ENCODE assay signal across 23 cellular contexts in genomic region chr1:147272042-147272441, GRCh38. TPM values are rescaled to one million over a fixed set of nuclear protein-coding genes. Genes with fewer than 3 reads are reported as not detected.
"Had no signal": no experiment of that assay in that cellular context is flagged by ENCODE, and none has a peak within 500 bp of the region (broad histone marks: within the 10 kb centered on the region; RNA-seq: fewer than 3 reads in every experiment).

No MANE protein-coding gene starts in this region.

- H3K27ac ChIP-seq: body of pancreas, colonic mucosa had no signal

- ATAC-seq: activated CD8-positive, alpha-beta T cell treated with anti-CD3 and anti-CD28 coated beads for 36 hours; activated T-helper 17 cell treated with anti-CD3 and anti-CD28 coated beads, Interleukin-2, amount 50 U/mL, for 72 hours; body of pancreas; gastrocnemius medialis; stimulated activated naive CD8-positive, alpha-beta T cell treated with anti-CD3 and anti-CD28 coated beads, Interleukin-15, Interleukin-2, amounts not matched to agents 100 U/mL and 50 U/mL, for 24 hours had no signal

- H3K36me3 ChIP-seq: colonic mucosa had no signal

- H3K27me3 Mint-ChIP-seq: activated CD8-positive, alpha-beta T cell treated with anti-CD3 and anti-CD28 coated beads for 36 hours; activated naive CD8-positive, alpha-beta T cell treated with anti-CD3 and anti-CD28 coated beads, Interleukin-2, amount 10 ng/mL, durations not matched to agents 7 days and 5 days; activated T-helper 17 cell treated with anti-CD3 and anti-CD28 coated beads, Interleukin-2, amount 50 U/mL, for 72 hours; progenitor cell of endocrine pancreas had no signal

- H3K27ac Mint-ChIP-seq: activated CD8-positive, alpha-beta T cell treated with anti-CD3 and anti-CD28 coated beads for 36 hours; activated naive CD8-positive, alpha-beta T cell treated with anti-CD3 and anti-CD28 coated beads, Interleukin-2, amount 10 ng/mL, durations not matched to agents 7 days and 5 days; activated T-helper 17 cell treated with anti-CD3 and anti-CD28 coated beads, Interleukin-2, amount 50 U/mL, for 72 hours; endodermal cell; progenitor cell of endocrine pancreas had no signal

- DNase-seq: activated CD4-positive, alpha-beta T cell treated with anti-CD3 and anti-CD28 coated beads for 48 hours; activated CD4-positive, CD25-positive, alpha-beta regulatory T cell; activated CD8-positive, alpha-beta T cell treated with anti-CD3 and anti-CD28 coated beads for 36 hours; activated naive CD4-positive, alpha-beta T cell treated with Interleukin-2 at 50 U/mL for 16 hours; activated naive CD8-positive, alpha-beta T cell treated with anti-CD3 and anti-CD28 coated beads, Interleukin-2, amount 10 ng/mL, durations not matched to agents 7 days and 5 days; activated T-cell treated with anti-CD3 and anti-CD28 coated beads, Interleukin-2, amount 50 U/mL, for 1 hour; body of pancreas; caudate nucleus; colonic mucosa; endodermal cell; gastrocnemius medialis; head of caudate nucleus; left ventricle myocardium inferior; mammary epithelial cell; occipital lobe; stimulated activated CD4-positive, alpha-beta T cell treated with anti-CD3 and anti-CD28 coated beads, Interleukin-12 subunit alpha, Interleukin-12 subunit beta, amount 100 ng/mL, for 4 hours; stimulated activated CD4-positive, alpha-beta T cell treated with anti-CD3 and anti-CD28 coated beads, Interleukin-1b, Interleukin-23, amount 100 ng/mL, for 48 hours; stimulated activated naive CD8-positive, alpha-beta T cell treated with anti-CD3 and anti-CD28 coated beads, Interleukin-15, Interleukin-2, amounts not matched to agents 100 U/mL and 50 U/mL, for 24 hours had no signal

- H3K4me3 Mint-ChIP-seq: activated CD8-positive, alpha-beta T cell treated with anti-CD3 and anti-CD28 coated beads for 36 hours; activated naive CD8-positive, alpha-beta T cell treated with anti-CD3 and anti-CD28 coated beads, Interleukin-2, amount 10 ng/mL, durations not matched to agents 7 days and 5 days; activated T-helper 17 cell treated with anti-CD3 and anti-CD28 coated beads, Interleukin-2, amount 50 U/mL, for 72 hours; endodermal cell had no signal

- H3K4me1 ChIP-seq: body of pancreas, colonic mucosa, right atrium auricular region had no signal

- H3K4me3 ChIP-seq: body of pancreas, colonic mucosa, gastrocnemius medialis, left ventricle myocardium inferior, right atrium auricular region, suprapubic skin had no signal

- H3K9me3 Mint-ChIP-seq: activated CD8-positive, alpha-beta T cell treated with anti-CD3 and anti-CD28 coated beads for 36 hours; activated naive CD8-positive, alpha-beta T cell treated with anti-CD3 and anti-CD28 coated beads, Interleukin-2, amount 10 ng/mL, durations not matched to agents 7 days and 5 days; activated T-helper 17 cell treated with anti-CD3 and anti-CD28 coated beads, Interleukin-2, amount 50 U/mL, for 72 hours; endodermal cell had no signal

- H3K4me1 Mint-ChIP-seq: activated T-helper 17 cell treated with anti-CD3 and anti-CD28 coated beads, Interleukin-2, amount 50 U/mL, for 72 hours had no signal

- H3K9me3 ChIP-seq: body of pancreas, colonic mucosa, gastrocnemius medialis, left ventricle myocardium inferior, right atrium auricular region, suprapubic skin had no signal

- H3K27me3 ChIP-seq: body of pancreas, colonic mucosa, gastrocnemius medialis, right atrium auricular region, suprapubic skin had no signal

RNA-seq across cellular contexts. Expression of gene FMO5, which starts 46.9 kb away (rescaled TPM):
- polyA plus RNA-seq: neural cell had no signal
